1 cellular context compared by ENCODE assay signal in the genomic region with DNA sequence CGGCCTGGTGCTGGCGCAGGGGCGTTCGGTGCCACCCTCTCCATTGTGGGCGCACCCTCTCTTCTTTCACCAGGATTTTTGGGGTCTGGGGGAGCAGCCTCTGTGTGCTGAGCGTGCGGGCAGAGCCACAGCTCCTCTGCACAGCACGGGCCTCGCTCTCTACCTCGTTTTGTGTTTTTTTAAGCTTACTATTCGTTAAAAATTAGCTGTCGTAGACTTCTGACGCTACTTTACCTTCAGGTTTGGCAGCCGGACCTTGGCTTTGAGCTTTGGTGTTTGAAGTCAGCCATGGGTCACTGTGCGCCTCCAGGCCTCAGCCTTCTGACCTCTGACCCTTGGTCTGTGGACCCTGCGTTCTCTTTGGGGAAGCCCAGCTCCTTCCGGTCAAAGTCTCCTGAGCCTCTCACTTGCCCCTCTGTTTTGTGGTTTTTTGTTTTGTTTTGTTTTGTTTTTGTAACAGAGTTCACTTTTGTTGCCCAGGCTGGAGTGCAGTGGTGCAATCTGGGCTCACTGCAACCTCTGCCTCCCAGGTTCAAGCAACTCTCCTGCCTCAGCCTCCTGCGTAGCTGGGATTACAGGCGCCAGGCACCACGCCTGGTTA.
A peak's percentile ranks its signal among the peaks of the same experiment; 100 is the strongest.
TF ChIP-seq lines count a peak whose summit lies in the region.

No MANE protein-coding gene starts in this region.

TF ChIP-seq in HepG2, 621 proteins besides CTCF, POLR2A, EP300 and RAD21 (continued from another document and continues in another):
- TF ChIP-seq, protein P1, sequence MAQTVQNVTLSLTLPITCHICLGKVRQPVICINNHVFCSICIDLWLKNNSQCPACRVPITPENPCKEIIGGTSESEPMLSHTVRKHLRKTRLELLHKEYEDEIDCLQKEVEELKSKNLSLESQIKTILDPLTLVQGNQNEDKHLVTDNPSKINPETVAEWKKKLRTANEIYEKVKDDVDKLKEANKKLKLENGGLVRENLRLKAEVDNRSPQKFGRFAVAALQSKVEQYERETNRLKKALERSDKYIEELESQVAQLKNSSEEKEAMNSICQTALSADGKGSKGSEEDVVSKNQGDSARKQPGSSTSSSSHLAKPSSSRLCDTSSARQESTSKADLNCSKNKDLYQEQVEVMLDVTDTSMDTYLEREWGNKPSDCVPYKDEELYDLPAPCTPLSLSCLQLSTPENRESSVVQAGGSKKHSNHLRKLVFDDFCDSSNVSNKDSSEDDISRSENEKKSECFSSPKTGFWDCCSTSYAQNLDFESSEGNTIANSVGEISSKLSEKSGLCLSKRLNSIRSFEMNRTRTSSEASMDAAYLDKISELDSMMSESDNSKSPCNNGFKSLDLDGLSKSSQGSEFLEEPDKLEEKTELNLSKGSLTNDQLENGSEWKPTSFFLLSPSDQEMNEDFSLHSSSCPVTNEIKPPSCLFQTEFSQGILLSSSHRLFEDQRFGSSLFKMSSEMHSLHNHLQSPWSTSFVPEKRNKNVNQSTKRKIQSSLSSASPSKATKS (CRISPR knock-in tag; IDR thresholded peaks at IDR 0.05), result no peak; the same call in 1 of the 2 replicates
- TF ChIP-seq ZBTB34 (CRISPR knock-in tag; IDR thresholded peaks at IDR 0.05), result no peak
- TF ChIP-seq PATZ1 (CRISPR knock-in tag; IDR thresholded peaks at IDR 0.05), result no peak
- no peak for TF ChIP-seq ZNF562 (CRISPR knock-in tag; IDR thresholded peaks at IDR 0.05; ENCODE audit: borderline replicate concordance)
- TF ChIP-seq ZNF784 (CRISPR knock-in tag; IDR thresholded peaks at IDR 0.05; ENCODE audit: borderline replicate concordance), result peak; percentile 86
- no peak for TF ChIP-seq REL (CRISPR knock-in tag; conservative IDR thresholded peaks at IDR 0.05)
- no peak for TF ChIP-seq ZNF451 (CRISPR knock-in tag; IDR thresholded peaks at IDR 0.05)
- TF ChIP-seq ZFYVE20 (CRISPR knock-in tag; IDR thresholded peaks at IDR 0.05; ENCODE audit: borderline replicate concordance, low read depth), result no peak
- TF ChIP-seq, protein P2, sequence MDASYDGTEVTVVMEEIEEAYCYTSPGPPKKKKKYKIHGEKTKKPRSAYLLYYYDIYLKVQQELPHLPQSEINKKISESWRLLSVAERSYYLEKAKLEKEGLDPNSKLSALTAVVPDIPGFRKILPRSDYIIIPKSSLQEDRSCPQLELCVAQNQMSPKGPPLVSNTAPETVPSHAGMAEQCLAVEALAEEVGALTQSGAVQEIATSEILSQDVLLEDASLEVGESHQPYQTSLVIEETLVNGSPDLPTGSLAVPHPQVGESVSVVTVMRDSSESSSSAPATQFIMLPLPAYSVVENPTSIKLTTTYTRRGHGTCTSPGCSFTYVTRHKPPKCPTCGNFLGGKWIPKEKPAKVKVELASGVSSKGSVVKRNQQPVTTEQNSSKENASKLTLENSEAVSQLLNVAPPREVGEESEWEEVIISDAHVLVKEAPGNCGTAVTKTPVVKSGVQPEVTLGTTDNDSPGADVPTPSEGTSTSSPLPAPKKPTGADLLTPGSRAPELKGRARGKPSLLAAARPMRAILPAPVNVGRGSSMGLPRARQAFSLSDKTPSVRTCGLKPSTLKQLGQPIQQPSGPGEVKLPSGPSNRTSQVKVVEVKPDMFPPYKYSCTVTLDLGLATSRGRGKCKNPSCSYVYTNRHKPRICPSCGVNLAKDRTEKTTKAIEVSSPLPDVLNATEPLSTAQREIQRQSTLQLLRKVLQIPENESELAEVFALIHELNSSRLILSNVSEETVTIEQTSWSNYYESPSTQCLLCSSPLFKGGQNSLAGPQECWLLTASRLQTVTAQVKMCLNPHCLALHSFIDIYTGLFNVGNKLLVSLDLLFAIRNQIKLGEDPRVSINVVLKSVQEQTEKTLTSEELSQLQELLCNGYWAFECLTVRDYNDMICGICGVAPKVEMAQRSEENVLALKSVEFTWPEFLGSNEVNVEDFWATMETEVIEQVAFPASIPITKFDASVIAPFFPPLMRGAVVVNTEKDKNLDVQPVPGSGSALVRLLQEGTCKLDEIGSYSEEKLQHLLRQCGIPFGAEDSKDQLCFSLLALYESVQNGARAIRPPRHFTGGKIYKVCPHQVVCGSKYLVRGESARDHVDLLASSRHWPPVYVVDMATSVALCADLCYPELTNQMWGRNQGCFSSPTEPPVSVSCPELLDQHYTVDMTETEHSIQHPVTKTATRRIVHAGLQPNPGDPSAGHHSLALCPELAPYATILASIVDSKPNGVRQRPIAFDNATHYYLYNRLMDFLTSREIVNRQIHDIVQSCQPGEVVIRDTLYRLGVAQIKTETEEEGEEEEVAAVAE (CRISPR knock-in tag; IDR thresholded peaks at IDR 0.05; ENCODE audit: borderline replicate concordance), result peak; percentile 48; the same call in 1 of the 2 replicates
- no peak for TF ChIP-seq ARHGAP35 (CRISPR knock-in tag; IDR thresholded peaks at IDR 0.05; ENCODE audit: borderline replicate concordance)
- TF ChIP-seq ZSCAN21 (CRISPR knock-in tag; IDR thresholded peaks at IDR 0.05; ENCODE audit: borderline replicate concordance), result no peak
- 0 out of 2 replicates have a peak, but pooled peaks have one; percentile 49 for TF ChIP-seq CBFB (CRISPR knock-in tag; IDR thresholded peaks at IDR 0.05)
- TF ChIP-seq SNAI1 (CRISPR knock-in tag; IDR thresholded peaks at IDR 0.05; ENCODE audit: borderline replicate concordance), result 0 out of 2 replicates have a peak, but pooled peaks have one; percentile 36
- TF ChIP-seq ZNF605 (CRISPR knock-in tag; IDR thresholded peaks at IDR 0.05), result peak; percentile 75; the same call in 1 of the 2 replicates
- peak; percentile 79; the same call in 1 of the 2 replicates for TF ChIP-seq ETV5 (CRISPR knock-in tag; IDR thresholded peaks at IDR 0.05; ENCODE audit: borderline replicate concordance)
- no peak for TF ChIP-seq NRL (CRISPR knock-in tag; IDR thresholded peaks at IDR 0.05; ENCODE audit: borderline replicate concordance)
- TF ChIP-seq SP2 (CRISPR knock-in tag; IDR thresholded peaks at IDR 0.05), result no peak
- TF ChIP-seq, protein P3, sequence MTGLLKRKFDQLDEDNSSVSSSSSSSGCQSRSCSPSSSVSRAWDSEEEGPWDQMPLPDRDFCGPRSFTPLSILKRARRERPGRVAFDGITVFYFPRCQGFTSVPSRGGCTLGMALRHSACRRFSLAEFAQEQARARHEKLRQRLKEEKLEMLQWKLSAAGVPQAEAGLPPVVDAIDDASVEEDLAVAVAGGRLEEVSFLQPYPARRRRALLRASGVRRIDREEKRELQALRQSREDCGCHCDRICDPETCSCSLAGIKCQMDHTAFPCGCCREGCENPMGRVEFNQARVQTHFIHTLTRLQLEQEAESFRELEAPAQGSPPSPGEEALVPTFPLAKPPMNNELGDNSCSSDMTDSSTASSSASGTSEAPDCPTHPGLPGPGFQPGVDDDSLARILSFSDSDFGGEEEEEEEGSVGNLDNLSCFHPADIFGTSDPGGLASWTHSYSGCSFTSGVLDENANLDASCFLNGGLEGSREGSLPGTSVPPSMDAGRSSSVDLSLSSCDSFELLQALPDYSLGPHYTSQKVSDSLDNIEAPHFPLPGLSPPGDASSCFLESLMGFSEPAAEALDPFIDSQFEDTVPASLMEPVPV (CRISPR knock-in tag; IDR thresholded peaks at IDR 0.05), result 0 out of 2 replicates have a peak, but pooled peaks have one; percentile 22
- no peak for TF ChIP-seq EHMT2 (IDR thresholded peaks at IDR 0.05; ENCODE audit: borderline replicate concordance, low read depth, low read length)
- no peak for TF ChIP-seq DMTF1 (CRISPR knock-in tag; IDR thresholded peaks at IDR 0.05)
- peak; percentile 51 for TF ChIP-seq CEBPG (CRISPR knock-in tag; IDR thresholded peaks at IDR 0.05)
- TF ChIP-seq ZNF878 (CRISPR knock-in tag; IDR thresholded peaks at IDR 0.05), result peak; percentile 43; the same call in 1 of the 2 replicates
- 0 out of 2 replicates have a peak, but pooled peaks have one; percentile 56 for TF ChIP-seq ZBTB37 (CRISPR knock-in tag; IDR thresholded peaks at IDR 0.05)
- peak; percentile 36; the same call in 1 of the 2 replicates for TF ChIP-seq ZMYM3 (CRISPR knock-in tag; IDR thresholded peaks at IDR 0.05)
- no peak for TF ChIP-seq U2AF1 (optimal IDR thresholded peaks at IDR 0.05; ENCODE audit: low read depth, low read length)
- TF ChIP-seq, protein P4, sequence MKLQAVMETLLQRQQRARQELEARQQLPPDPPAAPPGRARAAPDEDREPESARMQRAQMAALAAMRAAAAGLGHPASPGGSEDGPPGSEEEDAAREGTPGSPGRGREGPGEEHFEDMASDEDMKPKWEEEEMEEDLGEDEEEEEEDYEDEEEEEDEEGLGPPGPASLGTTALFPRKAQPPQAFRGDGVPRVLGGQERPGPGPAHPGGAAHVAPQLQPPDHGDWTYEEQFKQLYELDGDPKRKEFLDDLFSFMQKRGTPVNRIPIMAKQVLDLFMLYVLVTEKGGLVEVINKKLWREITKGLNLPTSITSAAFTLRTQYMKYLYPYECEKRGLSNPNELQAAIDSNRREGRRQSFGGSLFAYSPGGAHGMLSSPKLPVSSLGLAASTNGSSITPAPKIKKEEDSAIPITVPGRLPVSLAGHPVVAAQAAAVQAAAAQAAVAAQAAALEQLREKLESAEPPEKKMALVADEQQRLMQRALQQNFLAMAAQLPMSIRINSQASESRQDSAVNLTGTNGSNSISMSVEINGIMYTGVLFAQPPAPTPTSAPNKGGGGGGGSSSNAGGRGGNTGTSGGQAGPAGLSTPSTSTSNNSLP (IDR thresholded peaks at IDR 0.05; ENCODE audit: low read depth, low read length), result no peak
- TF ChIP-seq RORA (CRISPR knock-in tag; IDR thresholded peaks at IDR 0.05), result no peak
- TF ChIP-seq, protein P5, sequence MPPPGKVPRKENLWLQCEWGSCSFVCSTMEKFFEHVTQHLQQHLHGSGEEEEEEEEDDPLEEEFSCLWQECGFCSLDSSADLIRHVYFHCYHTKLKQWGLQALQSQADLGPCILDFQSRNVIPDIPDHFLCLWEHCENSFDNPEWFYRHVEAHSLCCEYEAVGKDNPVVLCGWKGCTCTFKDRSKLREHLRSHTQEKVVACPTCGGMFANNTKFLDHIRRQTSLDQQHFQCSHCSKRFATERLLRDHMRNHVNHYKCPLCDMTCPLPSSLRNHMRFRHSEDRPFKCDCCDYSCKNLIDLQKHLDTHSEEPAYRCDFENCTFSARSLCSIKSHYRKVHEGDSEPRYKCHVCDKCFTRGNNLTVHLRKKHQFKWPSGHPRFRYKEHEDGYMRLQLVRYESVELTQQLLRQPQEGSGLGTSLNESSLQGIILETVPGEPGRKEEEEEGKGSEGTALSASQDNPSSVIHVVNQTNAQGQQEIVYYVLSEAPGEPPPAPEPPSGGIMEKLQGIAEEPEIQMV (CRISPR knock-in tag; IDR thresholded peaks at IDR 0.05; ENCODE audit: low read depth), result no peak
- peak; percentile 99 for TF ChIP-seq HNF4A (CRISPR knock-in tag; IDR thresholded peaks at IDR 0.05)
- TF ChIP-seq ESRRA (CRISPR knock-in tag; IDR thresholded peaks at IDR 0.05; ENCODE audit: low read depth), result peak; percentile 91
- no peak for TF ChIP-seq ZBTB1 (CRISPR knock-in tag; IDR thresholded peaks at IDR 0.05; ENCODE audit: borderline replicate concordance)
